8 cellular contexts compared by ENCODE assay signal in genomic region chr15:91099616-91100560, GRCh38. TPM values are rescaled to one million over a fixed set of nuclear protein-coding genes. Genes with fewer than 3 reads are reported as not detected.
DNase-seq lines count a peak whose midpoint lies in the region; ATAC-seq and TF ChIP-seq lines count a peak whose summit lies in the region.

TSS of gene SV2B (plus strand) at chr15:91100257. CDS start at chr15:91226264, 126,007 bp downstream.

- CTCF ChIA-PET in activated naive CD4-positive, alpha-beta T cell treated with anti-CD3 and anti-CD28 coated beads for 36 hours (lab: Charles Lee), result interaction anchor here (1.0 to 1.9 kb wide), 6 partner anchors 9 to 172 kb away, joined by 3 to 7 read pairs (median 6); no protein-coding TSS in a partner anchor

- H3K4me1 ChIP-seq in NT2/D1 (ENCODE audit: insufficient read depth, insufficient read length), result peaks cover 7% of the 10 kb centered on the region
- H3K4me1 ChIP-seq in parathyroid adenoma, result no peaks in the 10 kb centered on the region
- H3K4me1 ChIP-seq in uterus, result no peaks in the 10 kb centered on the region

- intact Hi-C loops in activated naive CD4-positive, alpha-beta T cell treated with anti-CD3 and anti-CD28 coated beads for 36 hours (cut with micrococcal nuclease), result loop anchor here (1.0 kb wide), 1 partner anchor 29 kb away; no protein-coding TSS in a partner anchor
- intact Hi-C loops in Right ventricle myocardium superior (cut with DNase I), result no loop called here
- intact Hi-C loops in uterus (cut with DNase I; ENCODE audit: low total_unique reads), result no loop called here

- peak within 1 kb of the TSS; percentile 73 for H3K4me3 Mint-ChIP-seq in activated naive CD4-positive, alpha-beta T cell treated with anti-CD3 and anti-CD28 coated beads for 36 hours

- peaks cover 62% of the 10 kb centered on the region for H3K27me3 Mint-ChIP-seq in activated naive CD4-positive, alpha-beta T cell treated with anti-CD3 and anti-CD28 coated beads for 36 hours (ENCODE audit: low read depth)

- DNase-seq in GM03348 (ENCODE audit: low spot score) (peak; percentile 41), NT2/D1 (ENCODE audit: low read depth, low spot score) (no peak), Right ventricle myocardium superior (no peak), uterus (no peak)
- peak; percentile 65 for DNase-seq in activated naive CD4-positive, alpha-beta T cell treated with anti-CD3 and anti-CD28 coated beads for 36 hours
- DNase-seq in effector CD8-positive, alpha-beta T cell (lab: John Stamatoyannopoulos, UW), result no peak

- H3K9ac ChIP-seq in NT2/D1 (ENCODE audit: insufficient read length, low read depth) (peak within 1 kb of the TSS; percentile 69), parathyroid adenoma (no peak within 1 kb of the TSS)

- H3K36me3 ChIP-seq in NT2/D1 (ENCODE audit: insufficient read depth, insufficient read length, low read length) (no peaks in the 10 kb centered on the region), parathyroid adenoma (ENCODE audit: control insufficient read depth, insufficient read depth, low read length) (no peaks in the 10 kb centered on the region), uterus (no peaks in the 10 kb centered on the region)

- H3K4me1 Mint-ChIP-seq in activated naive CD4-positive, alpha-beta T cell treated with anti-CD3 and anti-CD28 coated beads for 36 hours (ENCODE audit: low read depth), result peaks cover 14% of the 10 kb centered on the region

- TF ChIP-seq CTCF in parathyroid adenoma (IDR thresholded peaks at IDR 0.05), result no peak
- TF ChIP-seq CTCF in uterus (IDR thresholded peaks at IDR 0.05), result no peak

- no peaks in the 10 kb centered on the region for H3K9me3 ChIP-seq in NT2/D1 (ENCODE audit: insufficient read depth, low read length)
- H3K9me3 ChIP-seq in parathyroid adenoma (ENCODE audit: control insufficient read depth, low read length), result no peaks in the 10 kb centered on the region
- H3K9me3 ChIP-seq in uterus, result no peaks in the 10 kb centered on the region

- H3K27me3 ChIP-seq in NT2/D1 (ENCODE audit: insufficient read depth, insufficient read length), result peaks cover 67% of the 10 kb centered on the region
- no peaks in the 10 kb centered on the region for H3K27me3 ChIP-seq in parathyroid adenoma (ENCODE audit: control insufficient read depth, insufficient read depth, low read length)
- peaks cover 0 to 25% of the 10 kb centered on the region in 2 donors for H3K27me3 ChIP-seq in uterus

- H3K79me2 ChIP-seq in parathyroid adenoma, result no peaks in the 10 kb centered on the region

- H3K4me2 ChIP-seq in parathyroid adenoma (ENCODE audit: low read length), result peak within 1 kb of the TSS; percentile 71

- ATAC-seq in HG02642 (IDR thresholded peaks at IDR 0.05; ENCODE audit: poor library complexity, unreplicated experiment), result peak; percentile 67
- peak; percentile 55 for ATAC-seq in Right ventricle myocardium superior (ENCODE audit: poor library complexity)

- H3K27ac ChIP-seq in parathyroid adenoma (no peak within 1 kb of the TSS), uterus (no peak within 1 kb of the TSS)

- H2AFZ ChIP-seq in parathyroid adenoma, result peak within 1 kb of the TSS; percentile 62

- no peak within 1 kb of the TSS for H3K27ac Mint-ChIP-seq in activated naive CD4-positive, alpha-beta T cell treated with anti-CD3 and anti-CD28 coated beads for 36 hours

- H3K9me3 Mint-ChIP-seq in activated naive CD4-positive, alpha-beta T cell treated with anti-CD3 and anti-CD28 coated beads for 36 hours, result no peaks in the 10 kb centered on the region

- H3K4me3 ChIP-seq in NT2/D1 (ENCODE audit: insufficient read length, low read depth) (peak within 1 kb of the TSS; percentile 55), parathyroid adenoma (ENCODE audit: low read depth, low read length) (peak within 1 kb of the TSS; percentile 54), uterus (peak within 1 kb of the TSS; percentile 7 to 18)

- no peaks in the 10 kb centered on the region for H3K36me3 Mint-ChIP-seq in activated naive CD4-positive, alpha-beta T cell treated with anti-CD3 and anti-CD28 coated beads for 36 hours (ENCODE audit: low read depth)

- TF ChIP-seq POLR2A in uterus (IDR thresholded peaks at IDR 0.05), result no peak

RNA-seq across cellular contexts. Expression of gene SV2B, which starts in this region (rescaled TPM):
- total RNA-seq in activated naive CD4-positive, alpha-beta T cell treated with anti-CD3 and anti-CD28 coated beads for 36 hours, result under 1 TPM; 0.07 TPM
- 4.1 TPM for total RNA-seq in Right ventricle myocardium superior
- total RNA-seq in uterus, result 1 to 10 TPM in 1 of 4 donors, under 1 TPM in 3; 0.26 to 1.1 (median 0.87) TPM

Comparison
In these comparisons a context has a peak if more than half of its experiments do, and no peak if none do; other contexts are left out.
1. Peak in DNase-seq in activated naive CD4-positive, alpha-beta T cell treated with anti-CD3 and anti-CD28 coated beads for 36 hours; RNA of the gene not detected or under 1 TPM.